ENCODE assay signal across 1 cellular context in the genomic region with DNA sequence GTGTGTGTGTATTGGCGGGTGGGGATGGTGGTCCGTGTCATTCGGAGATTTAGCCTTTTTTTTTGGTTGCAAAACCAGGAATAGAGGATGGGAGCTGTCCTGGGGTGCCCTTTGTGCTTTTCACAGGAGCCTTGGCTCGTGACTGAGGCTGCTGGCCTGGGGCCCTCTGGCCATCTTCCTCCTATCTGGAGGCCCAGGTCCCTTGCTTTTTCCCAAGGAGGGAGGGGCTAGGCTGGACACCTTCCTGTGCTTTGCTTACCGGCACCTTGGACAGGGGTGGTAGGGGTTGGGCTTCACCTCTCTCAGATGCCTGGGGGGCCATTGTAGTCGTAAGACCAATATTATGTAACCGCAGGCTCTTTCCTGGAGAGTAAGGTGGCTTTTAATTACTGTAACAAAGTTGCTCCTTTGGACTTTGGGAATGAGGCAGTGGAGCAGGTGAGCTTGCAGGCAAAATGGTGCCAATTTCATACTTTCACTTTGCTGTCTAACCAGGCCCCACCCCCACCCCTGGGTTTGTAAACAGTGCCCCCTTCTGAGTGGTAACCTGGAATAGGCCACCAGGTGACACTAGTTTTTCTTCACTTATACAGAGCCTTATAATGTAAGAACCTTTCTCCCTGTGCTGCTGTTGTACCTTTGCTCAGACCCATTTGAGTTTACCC.
A peak's percentile ranks its signal among the peaks of the same experiment; 100 is the strongest.
TF ChIP-seq lines count a peak whose summit lies in the region.

No MANE protein-coding gene starts in this region.

TF ChIP-seq in H1, 55 proteins besides CTCF, POLR2A, EP300 and RAD21:
- TF ChIP-seq, protein P1, sequence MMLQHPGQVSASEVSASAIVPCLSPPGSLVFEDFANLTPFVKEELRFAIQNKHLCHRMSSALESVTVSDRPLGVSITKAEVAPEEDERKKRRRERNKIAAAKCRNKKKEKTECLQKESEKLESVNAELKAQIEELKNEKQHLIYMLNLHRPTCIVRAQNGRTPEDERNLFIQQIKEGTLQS (IDR thresholded peaks at IDR 0.05; ENCODE audit: insufficient read depth, low read depth, low read length), result no peak
- TF ChIP-seq POLR2AphosphoS5 (IDR thresholded peaks at IDR 0.05; ENCODE audit: low read depth, low read length) (peak; percentile 2; the same call in 1 of the 2 replicates), POU5F1 (IDR thresholded peaks at IDR 0.05; ENCODE audit: low read depth, low read length) (no peak), GTF2F1 (IDR thresholded peaks at IDR 0.05; ENCODE audit: borderline replicate concordance, low read depth, low read length) (no peak), KDM4A (IDR thresholded peaks at IDR 0.05; ENCODE audit: low read depth, low read length, severe bottlenecking) (no peak), RXRA (IDR thresholded peaks at IDR 0.05; ENCODE audit: insufficient read depth, low read depth, low read length) (no peak), SIX5 (IDR thresholded peaks at IDR 0.05; ENCODE audit: low read depth, low read length) (no peak), SIN3A (conservative IDR thresholded peaks at IDR 0.05 in 1 of 2, IDR thresholded peaks at IDR 0.05 in 1 of 2; ENCODE audit: low read depth in 1 of 2, low read length in 2 of 2) (peak in 1 of 2 experiments; percentile 33; a peak in 1 of 4 replicates), TAF1 (IDR thresholded peaks at IDR 0.05; ENCODE audit: low read depth, low read length) (peak; percentile 51; the same call in 1 of the 2 replicates), TBP (IDR thresholded peaks at IDR 0.05; ENCODE audit: low read depth, low read length) (0 out of 2 replicates have a peak, but pooled peaks have one; percentile 35)
